8 cellular contexts compared by ENCODE assay signal in the genomic region with DNA sequence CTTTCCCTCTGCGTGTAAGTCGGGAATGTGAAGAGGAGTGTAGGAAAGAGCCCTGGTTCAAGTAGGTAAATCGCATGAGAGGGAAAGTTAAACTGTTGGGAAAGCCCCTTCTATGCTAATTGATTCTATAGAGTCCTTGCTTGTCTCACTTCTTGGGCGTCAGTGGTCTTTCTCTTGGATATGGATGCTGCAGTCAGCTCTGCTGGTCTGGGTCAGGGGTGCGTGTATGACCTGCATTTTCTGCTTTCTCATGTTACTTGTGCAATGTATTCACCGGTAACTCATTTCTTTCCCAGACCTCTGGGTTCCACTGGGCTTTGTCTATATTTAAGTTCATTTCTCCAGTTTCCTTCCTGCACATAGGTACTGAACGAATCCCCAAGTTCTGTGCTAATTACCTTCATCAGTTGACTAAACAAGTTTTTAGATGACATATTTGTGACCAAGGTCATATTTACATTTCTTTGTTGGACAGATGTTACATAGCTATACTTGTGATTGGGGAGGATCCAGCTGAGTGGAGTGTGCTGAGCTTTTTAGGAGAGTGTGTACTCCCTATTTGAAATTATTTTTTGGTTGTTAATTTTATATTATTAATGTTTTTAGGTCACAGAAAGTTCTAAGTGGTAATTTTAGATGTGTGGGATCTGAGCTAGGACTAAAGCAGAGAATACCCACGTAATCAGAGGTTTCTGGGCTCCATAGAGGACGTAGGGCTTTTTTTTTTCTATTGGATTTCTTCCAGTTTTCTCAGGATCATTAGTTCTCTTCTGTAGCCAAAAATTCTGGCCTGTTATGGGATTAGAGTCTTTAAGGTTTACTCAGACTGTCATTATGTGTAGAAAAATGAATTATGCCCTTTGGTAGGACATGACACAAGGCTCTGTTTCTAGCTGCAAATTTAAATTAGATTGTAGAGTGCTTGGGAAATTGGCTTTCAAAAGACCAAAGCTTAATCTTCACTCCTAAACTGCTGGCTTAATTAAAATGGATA. TPM values are rescaled to one million over a fixed set of nuclear protein-coding genes. Genes with fewer than 3 reads are reported as not detected.
A peak's percentile ranks its signal among the peaks of the same experiment; 100 is the strongest.
DNase-seq lines count a peak whose midpoint lies in the region; ATAC-seq and TF ChIP-seq lines count a peak whose summit lies in the region.

No MANE protein-coding gene starts in this region.

- H3K36me3 Mint-ChIP-seq in brain = peaks cover 13% of the 10 kb centered on the region

- H3K27ac Mint-ChIP-seq in brain = peak overlapping the region; percentile 94 to 99 (median 98)

- H3K27me3 Mint-ChIP-seq in brain = peaks cover 12% of the 10 kb centered on the region

- peaks cover 68% of the 10 kb centered on the region for H3K4me1 Mint-ChIP-seq in brain

- ATAC-seq in GM19023 (IDR thresholded peaks at IDR 0.05; ENCODE audit: unreplicated experiment) = no peak

- peak overlapping the region; percentile 95 for H3K27ac ChIP-seq in layer of hippocampus (ENCODE audit: low read depth, low read length)
- H3K27ac ChIP-seq in subcutaneous abdominal adipose tissue (ENCODE audit: low read depth, low read length) = peak overlapping the region; percentile 99

- no peaks in the 10 kb centered on the region for H3K9me3 ChIP-seq in subcutaneous abdominal adipose tissue (ENCODE audit: control insufficient read depth in 5 of 5, low read length in 5 of 5)

- DNase-seq in stimulated activated CD4-positive, alpha-beta T cell treated with anti-CD3 and anti-CD28 coated beads, Interleukin-4, amount 100 ng/mL, for 24 hours = peak; percentile 42
- no peak for DNase-seq in stimulated activated CD4-positive, alpha-beta T cell treated with anti-CD3 and anti-CD28 coated beads, Interleukin-4, amount 100 ng/mL, for 1 hour
- peak; percentile 39 for DNase-seq in NOMO-1 treated with DMSO at 0.1 percent for 48 hours (lab: John Stamatoyannopoulos, UW; ENCODE audit: unreplicated experiment)
- no peak for DNase-seq in putamen (ENCODE audit: low spot score)

- no peaks in the 10 kb centered on the region for H3K27me3 ChIP-seq in layer of hippocampus (ENCODE audit: control insufficient read depth, insufficient read depth, low read length)
- H3K27me3 ChIP-seq in subcutaneous abdominal adipose tissue (ENCODE audit: control insufficient read depth in 5 of 5, insufficient read depth in 4 of 5, low read length in 5 of 5) = peaks cover 0 to 4% (median 0%) of the 10 kb centered on the region in 5 donors

- H3K4me1 ChIP-seq in subcutaneous abdominal adipose tissue (ENCODE audit: control insufficient read depth in 5 of 5, insufficient read depth in 5 of 5, low read length in 5 of 5) = peaks cover 17 to 76% (median 74%) of the 10 kb centered on the region in 5 donors

- TF ChIP-seq CTCF in brain (conservative IDR thresholded peaks at IDR 0.05) = no peak

- no peaks in the 10 kb centered on the region for H3K9me3 Mint-ChIP-seq in brain

- H3K36me3 ChIP-seq in subcutaneous abdominal adipose tissue (ENCODE audit: control insufficient read depth in 5 of 5, insufficient read depth in 5 of 5, low read length in 5 of 5) = peaks cover 0 to 5% (median under 1%) of the 10 kb centered on the region in 5 donors

- peak overlapping the region; percentile 90 to 99 (median 98) for H3K4me3 Mint-ChIP-seq in brain

- peak overlapping the region; percentile 86 to 98 (median 92) for H3K4me3 ChIP-seq in subcutaneous abdominal adipose tissue (ENCODE audit: low read depth in 1 of 5, low read length in 5 of 5)

- peak overlapping the region; percentile 94 to 100 (median 100) for H3K9ac ChIP-seq in subcutaneous abdominal adipose tissue (ENCODE audit: low read length in 5 of 5)

RNA-seq across cellular contexts. Expression of a gene that starts 1.6 kb away (rescaled TPM):
- 32.7 TPM for polyA plus RNA-seq in brain (ENCODE audit: insufficient read depth, low read depth, low replicate concordance)

RNA-seq across cellular contexts. Expression of a gene that starts 36.2 kb away (rescaled TPM):
- 20.6 TPM for polyA plus RNA-seq in brain (ENCODE audit: insufficient read depth, low read depth, low replicate concordance)

Comparison
In these comparisons a context has a peak if more than half of its experiments do, and no peak if none do; other contexts are left out.
1. DNase-seq: peak in stimulated activated CD4-positive, alpha-beta T cell treated with anti-CD3 and anti-CD28 coated beads, Interleukin-4, amount 100 ng/mL, for 24 hours (single experiment) and NOMO-1 treated with DMSO at 0.1 percent for 48 hours (single experiment); none in stimulated activated CD4-positive, alpha-beta T cell treated with anti-CD3 and anti-CD28 coated beads, Interleukin-4, amount 100 ng/mL, for 1 hour (single experiment) and putamen (single experiment).